ENCODE assay signal across 9 cellular contexts in genomic region chr15:55224892-55225291, GRCh38.
A peak's percentile ranks its signal among the peaks of the same experiment; 100 is the strongest.
DNase-seq lines count a peak whose midpoint lies in the region; ATAC-seq and TF ChIP-seq lines count a peak whose summit lies in the region.
"Had no signal": no experiment of that assay in that cellular context is flagged by ENCODE, and none has a peak within 500 bp of the region (broad histone marks: within the 10 kb centered on the region; RNA-seq: fewer than 3 reads in every experiment).

No MANE protein-coding gene starts in this region.

- H3K9me3 ChIP-seq in DND-41 (ENCODE audit: insufficient read depth, low read length, severe bottlenecking) = no peaks in the 10 kb centered on the region

- no peak overlapping the region for H2AFZ ChIP-seq in DND-41 (ENCODE audit: low read depth, low read length)

- H3K79me2 ChIP-seq in DND-41 (ENCODE audit: insufficient read depth, low read length) = no peaks in the 10 kb centered on the region

- H3K9ac ChIP-seq in DND-41 (ENCODE audit: low read depth, low read length) = no peak overlapping the region

- peaks cover 11% of the 10 kb centered on the region for H3K4me1 ChIP-seq in DND-41 (ENCODE audit: insufficient read depth, low read length)

- TF ChIP-seq CTCF in DND-41 (IDR thresholded peaks at IDR 0.05; ENCODE audit: borderline replicate concordance, extremely low read depth, low read length, poor library complexity, severe bottlenecking) = no peak

- DNase-seq in DND-41 (peak; percentile 16), HCEC 1CT (peak; percentile 9), SKM-1 treated with dmso at 0.1 percent for 144 hours (lab: John Stamatoyannopoulos, UW; ENCODE audit: unreplicated experiment) (peak; percentile 92), kidney glomerular epithelial cell (lab: John Stamatoyannopoulos, UW) (peak; percentile 8), DMS153 treated with DMSO at 0.1 percent for 48 hours (lab: John Stamatoyannopoulos, UW; ENCODE audit: unreplicated experiment) (no peak), NCI-H1694 (lab: John Stamatoyannopoulos, UW) (no peak), NCI-H2029 treated with DMSO at 0.1 percent for 48 hours (lab: John Stamatoyannopoulos, UW) (no peak)

- H3K36me3 ChIP-seq in DND-41 (ENCODE audit: insufficient read depth, low read length) = no peaks in the 10 kb centered on the region

- H3K27me3 ChIP-seq in DND-41 (ENCODE audit: insufficient read depth, low read length, poor library complexity) = no peaks in the 10 kb centered on the region

- H3K27ac ChIP-seq in DND-41 (ENCODE audit: low read length) = no peak overlapping the region

- H4K20me1 ChIP-seq in DND-41 (ENCODE audit: insufficient read depth, low read length) = no peaks in the 10 kb centered on the region

- ATAC-seq in DND-41 (ENCODE audit: insufficient read depth, low read depth) (peak; percentile 93), HG03521 (IDR thresholded peaks at IDR 0.05; ENCODE audit: unreplicated experiment) (no peak)
- ATAC-seq: Panc1 had no signal

- H3K4me3 ChIP-seq in DND-41 (ENCODE audit: low read depth in 1 of 2, low read length in 2 of 2) = no peak overlapping the region

- no peak overlapping the region for H3K4me2 ChIP-seq in DND-41 (ENCODE audit: insufficient read depth, low read length)

Comparison
In these comparisons a context has a peak if more than half of its experiments do, and no peak if none do; other contexts are left out.
1. DNase-seq: peak in DND-41 (single experiment), HCEC 1CT (single experiment), SKM-1 treated with dmso at 0.1 percent for 144 hours (single experiment) and kidney glomerular epithelial cell (single experiment); none in DMS153 treated with DMSO at 0.1 percent for 48 hours (single experiment), NCI-H1694 (single experiment) and NCI-H2029 treated with DMSO at 0.1 percent for 48 hours (single experiment).